Comparison of ENCODE assay signal across 8 cellular contexts in genomic region chr2:32039447-32040219, GRCh38. TPM values are rescaled to one million over a fixed set of nuclear protein-coding genes. Genes with fewer than 3 reads are reported as not detected.
DNase-seq lines count a peak whose midpoint lies in the region; ATAC-seq, FAIRE-seq and TF ChIP-seq lines count a peak whose summit lies in the region.

Gene DPY30, minus strand, starts transcription at chr2:32039805. Its CDS starts 349 bp downstream, at chr2:32039456.

- H3K79me1 ChIP-seq in H1 (ENCODE audit: low read depth, low read length) (peaks cover 2% of the 10 kb centered on the region), mesenchymal stem cell (replicated peaks; ENCODE audit: low read length, poor library complexity, severe bottlenecking) (peaks cover 4% of the 10 kb centered on the region)

- H3K4ac ChIP-seq in H1 (replicated peaks; ENCODE audit: insufficient read length, low read depth, low read length), result no peak within 1 kb of the TSS
- H3K4ac ChIP-seq in mesenchymal stem cell (ENCODE audit: low read depth in 1 of 2, low read length in 2 of 2), result peak within 1 kb of the TSS in 1 of 2 experiments; percentile 64

- H3K9ac ChIP-seq in HUES48 (ENCODE audit: low read depth, low read length), result peak within 1 kb of the TSS; percentile 81
- H3K9ac ChIP-seq in NT2/D1 (ENCODE audit: insufficient read length, low read depth), result peak within 1 kb of the TSS; percentile 81
- peak within 1 kb of the TSS; percentile 85 to 99 (median 89) for H3K9ac ChIP-seq in H1 (replicated peaks in 1 of 4; ENCODE audit: extremely low read depth in 1 of 4, low read depth in 3 of 4, low read length in 3 of 4)
- H3K9ac ChIP-seq in mesenchymal stem cell (ENCODE audit: low read length), result peak within 1 kb of the TSS; percentile 95

- H4K91ac ChIP-seq in H1 (replicated peaks; ENCODE audit: insufficient read length, low read length) (peak within 1 kb of the TSS; percentile 89), mesenchymal stem cell (ENCODE audit: low read length) (peak within 1 kb of the TSS; percentile 83)

- H3K9me3 ChIP-seq in HUES48 (ENCODE audit: control insufficient read depth, insufficient read depth, low read length) (no peaks in the 10 kb centered on the region), NT2/D1 (ENCODE audit: insufficient read depth, low read length) (no peaks in the 10 kb centered on the region), H1 (ENCODE audit: insufficient read depth in 2 of 2, low read depth in 1 of 2, low read length in 1 of 2) (no peaks in the 10 kb centered on the region), mesenchymal stem cell (ENCODE audit: control insufficient read depth, low read length) (no peaks in the 10 kb centered on the region)

- H3K27ac ChIP-seq in HUES48 (ENCODE audit: low read depth, low read length) (peak within 1 kb of the TSS; percentile 86), H1 (ENCODE audit: low read depth, low read length) (peak within 1 kb of the TSS; percentile 84), mesenchymal stem cell (ENCODE audit: low read length, poor library complexity, severe bottlenecking) (peak within 1 kb of the TSS; percentile 86)

- TF ChIP-seq EP300 in H1 (IDR thresholded peaks at IDR 0.05; ENCODE audit: borderline replicate concordance in 1 of 2, low read depth in 2 of 2, low read length in 2 of 2), result no peak

- in situ Hi-C loops in Caki2 (cut with HindIII; ENCODE audit: low pct_unique_long_range_greater_than_20kb, low sequenced_read_pairs), result no loop called here

- TF ChIP-seq RAD21 in H1 (IDR thresholded peaks at IDR 0.05 in 1 of 2, conservative IDR thresholded peaks at IDR 0.05 in 1 of 2; ENCODE audit: low read depth in 2 of 2, low read length in 2 of 2), result peak in 1 of 2 experiments; percentile 2; a peak in 1 of 4 replicates

- H2BK15ac ChIP-seq in H1 (ENCODE audit: low read length), result no peak within 1 kb of the TSS
- H2BK15ac ChIP-seq in mesenchymal stem cell (ENCODE audit: low read depth, poor library complexity, severe bottlenecking), result peak within 1 kb of the TSS; percentile 69

- POLR2A ChIA-PET in H1 (lab: Charles Lee; ENCODE audit: partially characterized antibody), result interaction anchor here (0.8 to 6.2 kb wide), 22 partner anchors 8 to 126 kb away, joined by 3 to 60 read pairs (median 6); partner anchors contain the start of genes MEMO1, SLC30A6 and SPAST

- H4K8ac ChIP-seq in H1 (ENCODE audit: extremely low read depth, insufficient read depth, low read length), result peak within 1 kb of the TSS; percentile 99
- H4K8ac ChIP-seq in mesenchymal stem cell (ENCODE audit: low read length), result peak within 1 kb of the TSS; percentile 99

- H2AK5ac ChIP-seq in H1 (ENCODE audit: low read depth, low read length) (no peak within 1 kb of the TSS), mesenchymal stem cell (ENCODE audit: low read length, severe bottlenecking) (no peak within 1 kb of the TSS)

- H2AFZ ChIP-seq in H1 (ENCODE audit: low read length), result peak within 1 kb of the TSS; percentile 78
- peak within 1 kb of the TSS; percentile 72 for H2AFZ ChIP-seq in mesenchymal stem cell (ENCODE audit: low read depth, low read length)

- peak within 1 kb of the TSS; percentile 83 for H2BK5ac ChIP-seq in H1 (ENCODE audit: low read depth, low read length)
- H2BK5ac ChIP-seq in mesenchymal stem cell (ENCODE audit: low read depth, low read length, poor library complexity, severe bottlenecking), result no peak within 1 kb of the TSS

- CTCF ChIA-PET in H1 (lab: Charles Lee; ENCODE audit: partially characterized antibody), result interaction anchor here (2.3 kb wide), 1 partner anchor 23 kb away, joined by 13 read pairs; the partner anchor contains the start of gene SPAST

- peak within 1 kb of the TSS; percentile 56 for H3K56ac ChIP-seq in H1 (replicated peaks; ENCODE audit: insufficient read length, low read depth, low read length)

- peak; percentile 83 for ATAC-seq in GM21390 (IDR thresholded peaks at IDR 0.05; ENCODE audit: unreplicated experiment)

- peak within 1 kb of the TSS; percentile 76 for H3K18ac ChIP-seq in H1 (ENCODE audit: extremely low read depth, low read length)
- peak within 1 kb of the TSS in 1 of 2 experiments; percentile 83 for H3K18ac ChIP-seq in mesenchymal stem cell (ENCODE audit: low read depth in 1 of 2, low read length in 2 of 2)

- no peak for FAIRE-seq in H1 (lab: Jason Lieb, UNC)

- peaks cover 5% of the 10 kb centered on the region for H3K23me2 ChIP-seq in H1 (ENCODE audit: low read depth, low read length)

- peak; percentile 90 for DNase-seq in Caki2 (ENCODE audit: low read depth)
- peak; percentile 93 for DNase-seq in NT2/D1 (ENCODE audit: low read depth, low spot score)
- DNase-seq in activated CD8-positive, alpha-beta memory T cell treated with anti-CD3 and anti-CD28 coated beads for 48 hours (ENCODE audit: low read depth in 2 of 3, low spot score in 2 of 3), result peak; percentile 68 to 78 (median 74)
- DNase-seq in H1 (ENCODE audit: low read depth in 1 of 2, low spot score in 2 of 2), result peak; percentile 85 to 94
- peak; percentile 94 for DNase-seq in mesenchymal stem cell
- peak; percentile 77 for DNase-seq in stimulated activated CD8-positive, alpha-beta memory T cell treated with anti-CD3 and anti-CD28 coated beads, Interleukin-12 subunit alpha, Interleukin-12 subunit beta, amount 100 ng/mL, for 24 hours (ENCODE audit: extremely low read depth)

- TF ChIP-seq CTCF in H1 (IDR thresholded peaks at IDR 0.05; ENCODE audit: control extremely low read depth in 1 of 3, insufficient read depth in 1 of 3, low read depth in 1 of 3, low read length in 3 of 3), result peak in 1 of 3 experiments; percentile 12; a peak in 1 of 4 replicates

- H3K4me1 ChIP-seq in HUES48 (ENCODE audit: control insufficient read depth, insufficient read depth, low read length) (no peaks in the 10 kb centered on the region), NT2/D1 (ENCODE audit: insufficient read depth, insufficient read length) (no peaks in the 10 kb centered on the region), H1 (replicated peaks in 1 of 4; ENCODE audit: control insufficient read depth in 3 of 4, insufficient read depth in 4 of 4, low read length in 3 of 4) (no peaks in the 10 kb centered on the region; a peak in 1 of 7 replicates), mesenchymal stem cell (ENCODE audit: control insufficient read depth, insufficient read depth, low read depth, low read length) (peaks cover 7% of the 10 kb centered on the region)

- H2BK12ac ChIP-seq in H1 (ENCODE audit: low read depth, low read length), result no peak within 1 kb of the TSS; the same call in 1 of the 2 replicates
- no peak within 1 kb of the TSS for H2BK12ac ChIP-seq in mesenchymal stem cell (ENCODE audit: low read length in 2 of 2)

- H2BK120ac ChIP-seq in H1 (replicated peaks; ENCODE audit: low read depth, low read length), result no peak within 1 kb of the TSS
- H2BK120ac ChIP-seq in mesenchymal stem cell (ENCODE audit: low read depth, low read length), result peak within 1 kb of the TSS; percentile 61

- H3K4me3 ChIP-seq in HUES48 (ENCODE audit: low read depth, low read length) (peak within 1 kb of the TSS; percentile 99), NT2/D1 (ENCODE audit: insufficient read length, low read depth) (peak within 1 kb of the TSS; percentile 59), H1 (ENCODE audit: extremely low read depth in 1 of 4, insufficient read depth in 2 of 4, low read depth in 3 of 4, low read length in 4 of 4) (peak within 1 kb of the TSS; percentile 70 to 89 (median 82)), mesenchymal stem cell (ENCODE audit: insufficient read depth in 1 of 2, low read depth in 1 of 2, low read length in 2 of 2) (peak within 1 kb of the TSS; percentile 61 to 96)

- H3K14ac ChIP-seq in H1 (ENCODE audit: insufficient read length) (peak within 1 kb of the TSS; percentile 79), mesenchymal stem cell (ENCODE audit: low read length in 2 of 2) (no peak within 1 kb of the TSS)

- H4K5ac ChIP-seq in H1 (ENCODE audit: insufficient read length, low read depth, low read length), result peak within 1 kb of the TSS; percentile 86

- peaks cover 3 to 32% of the 10 kb centered on the region in 2 experiments; a peak in 3 of 4 replicates for H3K79me2 ChIP-seq in H1 (ENCODE audit: control insufficient read depth in 1 of 2, insufficient read depth in 2 of 2, low read length in 2 of 2)

- no peaks in the 10 kb centered on the region for H4K20me1 ChIP-seq in H1 (replicated peaks in 1 of 2; ENCODE audit: control insufficient read depth in 1 of 2, insufficient read depth in 2 of 2, low read length in 2 of 2)

- H3K27me3 ChIP-seq in HUES48 (ENCODE audit: control insufficient read depth, insufficient read depth, low read length) (no peaks in the 10 kb centered on the region), NT2/D1 (ENCODE audit: insufficient read depth, insufficient read length) (no peaks in the 10 kb centered on the region), H1 (replicated peaks in 1 of 4; ENCODE audit: control insufficient read depth in 3 of 4, extremely low read depth in 1 of 4, insufficient read depth in 3 of 4, low read length in 3 of 4) (no peaks in the 10 kb centered on the region), mesenchymal stem cell (ENCODE audit: control insufficient read depth in 1 of 2, insufficient read depth in 1 of 2, low read length in 2 of 2) (no peaks in the 10 kb centered on the region)

- H3K4me2 ChIP-seq in H1 (ENCODE audit: insufficient read depth in 1 of 2, low read depth in 2 of 2, low read length in 2 of 2) (peak within 1 kb of the TSS; percentile 71 to 90), mesenchymal stem cell (ENCODE audit: low read length, poor library complexity, severe bottlenecking) (peak within 1 kb of the TSS; percentile 94)

- TF ChIP-seq POLR2A in H1 (IDR thresholded peaks at IDR 0.05; ENCODE audit: control extremely low read depth in 1 of 2, low read depth in 2 of 2, low read length in 2 of 2), result peak; percentile 97 to 100

- H3K23ac ChIP-seq in H1 (ENCODE audit: insufficient read length), result no peak within 1 kb of the TSS
- H3K23ac ChIP-seq in mesenchymal stem cell (ENCODE audit: low read length in 2 of 2), result no peak within 1 kb of the TSS

- no peak within 1 kb of the TSS for H2BK20ac ChIP-seq in H1 (ENCODE audit: low read length)

- peaks cover 18% of the 10 kb centered on the region for H3K36me3 ChIP-seq in HUES48 (ENCODE audit: control insufficient read depth, insufficient read depth, low read length)
- H3K36me3 ChIP-seq in NT2/D1 (ENCODE audit: insufficient read depth, insufficient read length, low read length), result peaks cover 20% of the 10 kb centered on the region
- H3K36me3 ChIP-seq in H1 (ENCODE audit: control insufficient read depth in 2 of 4, insufficient read depth in 4 of 4, low read length in 3 of 4), result peaks cover 0 to 20% (median 0%) of the 10 kb centered on the region in 4 experiments; a peak in 3 of 8 replicates
- H3K36me3 ChIP-seq in mesenchymal stem cell (ENCODE audit: control insufficient read depth in 1 of 2, insufficient read depth in 2 of 2, low read depth in 1 of 2, low read length in 2 of 2), result peaks cover 2 to 18% of the 10 kb centered on the region in 2 experiments

- 3% methylated on average over 33 of the region's 43 CpGs; no CpG with 5 or more reads in 1 of the 2 experiments for WGBS in H1 (ENCODE audit: extremely low coverage in 1 of 2, insufficient coverage in 1 of 2, insufficient read length in 1 of 2, insufficient replicate concordance in 2 of 2, low coverage in 1 of 2, low lambda C conversion rate in 2 of 2, missing lambda C conversion rate in 1 of 2), 2 experiments
- under 1% methylated on average over 36 of the region's 43 CpGs for WGBS in mesenchymal stem cell

RNA-seq across cellular contexts. Expression of gene DPY30, which starts in this region (rescaled TPM):
- total RNA-seq in Caki2 (2014; rRNA removed; shearing (Covaris generic); ENCODE audit: low replicate concordance), result 234 and 237 TPM in 2 replicates
- 150 and 157 TPM in 2 replicates for total RNA-seq in H1 (2021; fragmentation: NEBNext Ultra II Directional; extraction: Animal tissue kit (Norgen Biotek cat#: 25700))
- 97.0 and 139 TPM in 2 replicates for polyA plus RNA-seq in H1 (2011; rRNA removed)
- 196 TPM for polyA plus RNA-seq in H1 (2011; cell fraction: cytosol; rRNA removed)
- polyA plus RNA-seq in H1 (2011; cell fraction: nucleus; rRNA removed), result 31.1 TPM
- polyA plus RNA-seq in H1 (2012, experiment 1 of 2), result 143 to 182 TPM (median 169 TPM) in 4 replicates
- 64.4 TPM for polyA plus RNA-seq in H1 (2012, experiment 2 of 2)
- 166 TPM for polyA plus RNA-seq in H1 (2013, experiment 1 of 2)
- polyA plus RNA-seq in H1 (2013, experiment 2 of 2), result 159 TPM
- polyA minus RNA-seq in H1 (2011; rRNA and poly(A)+ RNA removed), result 36.9 and 43.5 TPM in 2 replicates
- 46.8 TPM for polyA minus RNA-seq in H1 (2011; cell fraction: cytosol; rRNA and poly(A)+ RNA removed)
- 26.7 TPM for polyA minus RNA-seq in H1 (2011; cell fraction: nucleus; rRNA and poly(A)+ RNA removed)
- 100 TPM for polyA plus RNA-seq in mesenchymal stem cell (2013, experiment 1 of 2)
- 104 TPM for polyA plus RNA-seq in mesenchymal stem cell (2013, experiment 2 of 2)

Comparison
In these comparisons a context has a peak if more than half of its experiments do, and no peak if none do; other contexts are left out.
1. Peak in every context shown above with its lines: DNase-seq, ATAC-seq, H3K4me3 ChIP-seq and H3K27ac ChIP-seq.